12 cellular contexts compared by ENCODE assay signal in the genomic region with DNA sequence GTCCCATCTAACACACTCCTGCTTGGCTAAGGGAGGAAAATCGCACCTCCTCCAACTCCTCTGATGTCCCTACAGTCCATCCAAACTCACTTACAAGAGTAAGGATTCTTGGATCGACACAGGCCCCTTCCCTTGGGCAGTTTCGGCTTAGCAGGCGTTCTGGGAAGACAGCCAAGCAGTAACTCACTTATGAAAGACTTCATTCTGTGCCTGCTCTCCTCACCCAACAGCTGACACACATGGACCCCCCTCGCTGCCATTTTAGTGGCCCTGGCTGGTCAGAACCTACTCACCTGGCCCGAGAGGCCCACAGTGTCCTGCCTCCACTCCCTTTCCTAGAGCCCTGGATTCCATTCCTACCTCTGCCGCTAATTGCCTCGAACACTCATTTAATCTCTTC. TPM values are rescaled to one million over a fixed set of nuclear protein-coding genes. Genes with fewer than 3 reads are reported as not detected.
DNase-seq lines count a peak whose midpoint lies in the region; ATAC-seq and TF ChIP-seq lines count a peak whose summit lies in the region.
"Had no signal": no experiment of that assay in that cellular context is flagged by ENCODE, and none has a peak within 500 bp of the region (broad histone marks: within the 10 kb centered on the region; RNA-seq: fewer than 3 reads in every experiment).

No MANE protein-coding gene starts in this region.

- no peak overlapping the region for H3K4me3 Mint-ChIP-seq in nephron
- H3K4me3 Mint-ChIP-seq: activated naive CD8-positive, alpha-beta T cell treated with anti-CD3 and anti-CD28 coated beads, Interleukin-2, amount 10 ng/mL, durations not matched to agents 7 days and 5 days had no signal

- H3K27ac Mint-ChIP-seq in nephron = peak overlapping the region; percentile 66 to 70 (median 67)
- H3K27ac Mint-ChIP-seq: activated naive CD8-positive, alpha-beta T cell treated with anti-CD3 and anti-CD28 coated beads, Interleukin-2, amount 10 ng/mL, durations not matched to agents 7 days and 5 days had no signal

- H3K27me3 Mint-ChIP-seq in nephron (ENCODE audit: low read depth) = peaks cover 3% of the 10 kb centered on the region

- H3K9me3 Mint-ChIP-seq in nephron = no peaks in the 10 kb centered on the region
- H3K9me3 Mint-ChIP-seq: activated naive CD8-positive, alpha-beta T cell treated with anti-CD3 and anti-CD28 coated beads, Interleukin-2, amount 10 ng/mL, durations not matched to agents 7 days and 5 days had no signal

- no peaks in the 10 kb centered on the region for H3K36me3 Mint-ChIP-seq in nephron (ENCODE audit: low read depth)

- peak; percentile 35 for DNase-seq in Daoy (ENCODE audit: low read depth)
- peak; percentile 43 for DNase-seq in NCI-H1105 (lab: John Stamatoyannopoulos, UW)
- peak; percentile 54 for DNase-seq in dedifferentiated amniotic fluid mesenchymal stem cell (ENCODE audit: extremely low spot score)
- no peak for DNase-seq in stimulated activated CD4-positive, alpha-beta T cell treated with anti-CD3 and anti-CD28 coated beads, Interleukin-15, amount 100 ng/mL, for 24 hours
- no peak for DNase-seq in cortex of kidney (lab: John Stamatoyannopoulos, UW)
- DNase-seq: activated naive CD8-positive, alpha-beta T cell treated with anti-CD3 and anti-CD28 coated beads, Interleukin-2, amount 10 ng/mL, durations not matched to agents 7 days and 5 days; erythroblast; lower lobe of right lung had no signal

- H3K4me1 Mint-ChIP-seq in nephron = peaks cover 33% of the 10 kb centered on the region

- no peak for TF ChIP-seq CTCF in nephron (IDR thresholded peaks at IDR 0.05; ENCODE audit: unreplicated experiment in 3 of 3)

- ATAC-seq in HG02642 (IDR thresholded peaks at IDR 0.05; ENCODE audit: poor library complexity, unreplicated experiment) = no peak
- ATAC-seq in GM19035 (IDR thresholded peaks at IDR 0.05; ENCODE audit: unreplicated experiment) = no peak
- ATAC-seq: lower lobe of right lung had no signal

RNA-seq across cellular contexts. Expression of gene BCL2L14, which starts 52.3 kb away (rescaled TPM):
- not detected in 2 replicates for total RNA-seq in Daoy (2014; rRNA removed; shearing (Covaris generic))
- total RNA-seq: OCI-LY7 had no signal

Comparison
In these comparisons a context has a peak if more than half of its experiments do, and no peak if none do; other contexts are left out.
1. DNase-seq: peak in Daoy (single experiment), NCI-H1105 (single experiment) and dedifferentiated amniotic fluid mesenchymal stem cell (single experiment); none in stimulated activated CD4-positive, alpha-beta T cell treated with anti-CD3 and anti-CD28 coated beads, Interleukin-15, amount 100 ng/mL, for 24 hours (single experiment) and cortex of kidney (single experiment).